In the genomic region with DNA sequence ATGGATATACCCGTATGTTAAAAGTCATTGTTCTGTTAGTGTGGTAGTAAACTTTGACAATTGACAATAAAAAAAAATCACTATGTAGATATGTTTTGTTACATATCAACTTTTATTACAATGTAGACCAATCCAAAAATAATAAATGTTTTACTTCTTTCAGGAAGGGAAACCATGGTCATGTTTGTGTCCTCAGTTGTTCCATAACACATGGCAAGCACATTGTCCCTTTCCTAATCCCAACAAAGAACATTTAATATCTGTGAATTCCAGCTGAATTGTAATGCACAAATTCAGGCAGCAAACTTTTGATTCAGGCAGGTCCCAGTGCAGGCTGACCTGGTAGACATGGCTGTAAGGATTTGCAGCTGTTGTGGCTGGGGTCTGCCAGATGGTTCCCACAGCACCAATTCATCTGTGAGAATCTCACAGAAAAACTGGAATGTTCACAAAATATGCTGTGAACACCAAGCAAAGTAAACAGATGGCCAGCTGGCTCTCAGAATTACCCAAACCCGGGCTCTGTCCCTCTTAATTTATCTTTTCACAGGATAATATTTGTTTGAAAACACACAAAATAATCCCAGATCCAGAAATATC, we compare ENCODE assay signal across 17 cellular contexts. TPM values are rescaled to one million over a fixed set of nuclear protein-coding genes. Genes with fewer than 3 reads are reported as not detected.
A peak's percentile ranks its signal among the peaks of the same experiment; 100 is the strongest.
DNase-seq lines count a peak whose midpoint lies in the region; ATAC-seq and TF ChIP-seq lines count a peak whose summit lies in the region.
"Had no signal": no experiment of that assay in that cellular context is flagged by ENCODE, and none has a peak within 500 bp of the region (broad histone marks: within the 10 kb centered on the region; RNA-seq: fewer than 3 reads in every experiment).

No MANE protein-coding gene starts in this region.

- H3K9ac ChIP-seq in colonic mucosa (ENCODE audit: low read depth in 2 of 2, low read length in 2 of 2) = peak overlapping the region in 1 of 2 donors; percentile 46

- intact Hi-C loops in activated CD4-positive, alpha-beta T cell treated with anti-CD3 and anti-CD28 coated beads for 36 hours (cut with DNase I, micrococcal nuclease) = loop anchor here (2.0 to 5.0 kb wide), 2 partner anchors 36 to 531 kb away; a partner anchor contains a TSS
- intact Hi-C loops in colonic mucosa (cut with DNase I) = no loop called here

- no peaks in the 10 kb centered on the region for H3K36me3 Mint-ChIP-seq in activated CD4-positive, alpha-beta T cell treated with anti-CD3 and anti-CD28 coated beads for 36 hours (ENCODE audit: low read depth)
- H3K36me3 Mint-ChIP-seq in osteocyte (ENCODE audit: unreplicated experiment) = peaks cover 4% of the 10 kb centered on the region

- CTCF ChIA-PET in activated CD4-positive, alpha-beta T cell treated with anti-CD3 and anti-CD28 coated beads for 36 hours (lab: Charles Lee) = interaction anchor here (0.6 to 0.8 kb wide), 2 partner anchors 56 to 150 kb away, joined by 3 read pairs; no protein-coding TSS in a partner anchor

- no peaks in the 10 kb centered on the region for H3K36me3 ChIP-seq in colonic mucosa
- H3K36me3 ChIP-seq: SJSA1 had no signal

- no peak for TF ChIP-seq CTCF in osteocyte (IDR thresholded peaks at IDR 0.05)
- TF ChIP-seq CTCF in colonic mucosa (IDR thresholded peaks at IDR 0.05) = no peak
- TF ChIP-seq CTCF in coronary artery (IDR thresholded peaks at IDR 0.05) = no peak

- ATAC-seq in activated CD4-positive, alpha-beta T cell treated with anti-CD3 and anti-CD28 coated beads for 36 hours = no peak
- ATAC-seq in HG02970 (IDR thresholded peaks at IDR 0.05; ENCODE audit: low FRiP score, unreplicated experiment) = no peak
- ATAC-seq: activated CD8-positive, alpha-beta memory T cell treated with anti-CD3 and anti-CD28 coated beads, Interleukin-2, amount 10 ng/mL, durations not matched to agents 7 days and 5 days; esophagus mucosa had no signal

- no peaks in the 10 kb centered on the region for H3K9me3 ChIP-seq in colonic mucosa
- H3K9me3 ChIP-seq: SJSA1 had no signal

- H3K27ac ChIP-seq in colonic mucosa (no peak overlapping the region), coronary artery (no peak overlapping the region)
- H3K27ac ChIP-seq: SJSA1 had no signal

- no peak for DNase-seq in activated CD4-positive, alpha-beta T cell treated with anti-CD3 and anti-CD28 coated beads for 36 hours
- DNase-seq in activated CD4-positive, alpha-beta T cell treated with anti-CD3 and anti-CD28 coated beads, Interleukin-2, amount 50 U/mL, for 1 hour = no peak
- DNase-seq in NCI-H2171 treated with DMSO at 0.1 percent for 48 hours (lab: John Stamatoyannopoulos, UW) (peak; percentile 62), epidermal melanocyte (ENCODE audit: insufficient read length, low spot score) (peak; percentile 15), osteocyte (ENCODE audit: extremely low spot score, unreplicated experiment) (no peak), colonic mucosa (no peak), coronary artery (ENCODE audit: low spot score) (no peak)
- DNase-seq: activated CD8-positive, alpha-beta memory T cell treated with anti-CD3 and anti-CD28 coated beads, Interleukin-2, amount 10 ng/mL, durations not matched to agents 7 days and 5 days; HCEC 1CT; hypothalamus; Karpas-422; NCI-H2029 treated with DMSO at 0.1 percent for 48 hours; occipital lobe had no signal

- H3K27me3 Mint-ChIP-seq in activated CD4-positive, alpha-beta T cell treated with anti-CD3 and anti-CD28 coated beads for 36 hours = no peaks in the 10 kb centered on the region
- no peaks in the 10 kb centered on the region for H3K27me3 Mint-ChIP-seq in osteocyte (ENCODE audit: unreplicated experiment)
- H3K27me3 Mint-ChIP-seq: activated CD8-positive, alpha-beta memory T cell treated with anti-CD3 and anti-CD28 coated beads, Interleukin-2, amount 10 ng/mL, durations not matched to agents 7 days and 5 days had no signal

- peaks cover 10% of the 10 kb centered on the region for H3K4me1 ChIP-seq in colonic mucosa

- H3K27me3 ChIP-seq in colonic mucosa = no peaks in the 10 kb centered on the region
- H3K27me3 ChIP-seq: SJSA1 had no signal

- POLR2A ChIA-PET in activated CD4-positive, alpha-beta T cell treated with anti-CD3 and anti-CD28 coated beads for 36 hours (lab: Charles Lee) = no interaction called here

- H3K9me3 Mint-ChIP-seq in activated CD4-positive, alpha-beta T cell treated with anti-CD3 and anti-CD28 coated beads for 36 hours (ENCODE audit: low read depth) = no peaks in the 10 kb centered on the region
- H3K9me3 Mint-ChIP-seq in osteocyte (ENCODE audit: unreplicated experiment) = no peaks in the 10 kb centered on the region

- H3K4me3 Mint-ChIP-seq in activated CD4-positive, alpha-beta T cell treated with anti-CD3 and anti-CD28 coated beads for 36 hours = peak overlapping the region; percentile 12
- H3K4me3 Mint-ChIP-seq in osteocyte (ENCODE audit: unreplicated experiment) = no peak overlapping the region

- H3K4me1 Mint-ChIP-seq in activated CD4-positive, alpha-beta T cell treated with anti-CD3 and anti-CD28 coated beads for 36 hours = peaks cover 27% of the 10 kb centered on the region
- peaks cover 46% of the 10 kb centered on the region for H3K4me1 Mint-ChIP-seq in osteocyte (ENCODE audit: unreplicated experiment)

- no peak overlapping the region for H3K4me3 ChIP-seq in colonic mucosa
- no peak overlapping the region for H3K4me3 ChIP-seq in coronary artery
- H3K4me3 ChIP-seq: SJSA1 had no signal

- H3K27ac Mint-ChIP-seq in activated CD4-positive, alpha-beta T cell treated with anti-CD3 and anti-CD28 coated beads for 36 hours = no peak overlapping the region
- H3K27ac Mint-ChIP-seq in osteocyte (ENCODE audit: unreplicated experiment) = peak overlapping the region; percentile 47
- H3K27ac Mint-ChIP-seq: activated CD8-positive, alpha-beta memory T cell treated with anti-CD3 and anti-CD28 coated beads, Interleukin-2, amount 10 ng/mL, durations not matched to agents 7 days and 5 days had no signal

RNA-seq across cellular contexts. Expression of a gene that starts 1.9 kb away (rescaled TPM):
- 10 to 100 TPM; 74.1 to 79.1 TPM for total RNA-seq in activated CD4-positive, alpha-beta T cell treated with anti-CD3 and anti-CD28 coated beads for 36 hours
- 116 and 120 TPM in 2 replicates for total RNA-seq in osteocyte
- total RNA-seq in colonic mucosa = 10 to 100 TPM; 76.3 to 85.8 TPM

RNA-seq across cellular contexts. Expression of a gene that starts 37.8 kb away (rescaled TPM):
- 10 to 100 TPM; 19.0 to 19.9 TPM for total RNA-seq in activated CD4-positive, alpha-beta T cell treated with anti-CD3 and anti-CD28 coated beads for 36 hours
- total RNA-seq in osteocyte = 16.3 and 16.9 TPM in 2 replicates
- 10 to 100 TPM; 22.1 to 25.9 TPM for total RNA-seq in colonic mucosa

RNA-seq across cellular contexts. Expression of a gene that starts 53.6 kb away (rescaled TPM):
- not detected for total RNA-seq in activated CD4-positive, alpha-beta T cell treated with anti-CD3 and anti-CD28 coated beads for 36 hours
- total RNA-seq in osteocyte (not detected in 2 replicates), colonic mucosa (100 to 1,000 TPM in 1 of 2 donors, 10 to 100 TPM in 1; 73.1 to 102 TPM)
- total RNA-seq: activated CD8-positive, alpha-beta memory T cell treated with anti-CD3 and anti-CD28 coated beads, Interleukin-2, amount 10 ng/mL, durations not matched to agents 7 days and 5 days; esophagus mucosa; occipital lobe; temporal lobe had no signal

Comparison
In these comparisons a context has a peak if more than half of its experiments do, and no peak if none do; other contexts are left out.
1. DNase-seq: peak in NCI-H2171 treated with DMSO at 0.1 percent for 48 hours (single experiment) and epidermal melanocyte (single experiment); none in activated CD4-positive, alpha-beta T cell treated with anti-CD3 and anti-CD28 coated beads for 36 hours (single experiment), activated CD4-positive, alpha-beta T cell treated with anti-CD3 and anti-CD28 coated beads, Interleukin-2, amount 50 U/mL, for 1 hour (single experiment), osteocyte (single experiment), colonic mucosa (single experiment) and coronary artery (single experiment).
2. RNA of a gene that starts 53.6 kb away (total RNA-seq): 73.1 to 102 TPM in colonic mucosa; not detected in activated CD4-positive, alpha-beta T cell treated with anti-CD3 and anti-CD28 coated beads for 36 hours and not detected in osteocyte; every median in the first group is over 10 times any median in the second.